ENCODE assay signal across 10 cellular contexts in genomic region chr7:99929730-99930053, GRCh38. TPM values are rescaled to one million over a fixed set of nuclear protein-coding genes. Genes with fewer than 3 reads are reported as not detected.
A peak's percentile ranks its signal among the peaks of the same experiment; 100 is the strongest.
DNase-seq lines count a peak whose midpoint lies in the region; ATAC-seq, FAIRE-seq and TF ChIP-seq lines count a peak whose summit lies in the region.
"Had no signal": no experiment of that assay in that cellular context is flagged by ENCODE, and none has a peak within 500 bp of the region (broad histone marks: within the 10 kb centered on the region; RNA-seq: fewer than 3 reads in every experiment).

No MANE protein-coding gene starts in this region.

- H3K4me3 ChIP-seq in endothelial cell of umbilical vein (replicated peaks in 1 of 3; ENCODE audit: insufficient read depth in 1 of 3, low read depth in 1 of 3, low read length in 3 of 3) = no peak overlapping the region

- H3K4me3 Mint-ChIP-seq in T-helper 1 cell treated with Interleukin-12 subunit alpha and Interleukin-12 subunit beta and Interleukin-4 antibody, amounts not matched to agents 30 μg/mL and 1 μg/mL, for 36 hours = peak overlapping the region; percentile 48
- H3K4me3 Mint-ChIP-seq in progenitor cell of endocrine pancreas (ENCODE audit: low read depth) = peak overlapping the region; percentile 82

- H4K20me1 ChIP-seq in endothelial cell of umbilical vein (replicated peaks; ENCODE audit: control insufficient read depth, extremely low read depth, insufficient read depth, low read length) = no peaks in the 10 kb centered on the region

- peaks cover 13% of the 10 kb centered on the region for H3K4me1 ChIP-seq in endothelial cell of umbilical vein (ENCODE audit: control insufficient read depth, extremely low read depth, insufficient read depth, low read length)

- FAIRE-seq in endothelial cell of umbilical vein (lab: Jason Lieb, UNC) = no peak
- FAIRE-seq: frontal cortex had no signal

- peaks cover 12 to 30% of the 10 kb centered on the region in 2 experiments for H3K27me3 ChIP-seq in endothelial cell of umbilical vein (ENCODE audit: control insufficient read depth in 2 of 2, insufficient read depth in 2 of 2, low read length in 2 of 2)

- H3K79me2 ChIP-seq in endothelial cell of umbilical vein (ENCODE audit: control insufficient read depth, insufficient read depth, low read length) = no peaks in the 10 kb centered on the region

- peaks cover 20% of the 10 kb centered on the region for H3K4me1 Mint-ChIP-seq in T-helper 1 cell treated with Interleukin-12 subunit alpha and Interleukin-12 subunit beta and Interleukin-4 antibody, amounts not matched to agents 30 μg/mL and 1 μg/mL, for 36 hours (ENCODE audit: low read depth)
- H3K4me1 Mint-ChIP-seq in progenitor cell of endocrine pancreas (ENCODE audit: low read depth) = peaks cover 5% of the 10 kb centered on the region

- intact Hi-C loops in endothelial cell of umbilical vein (cut with micrococcal nuclease) = no loop called here

- no peaks in the 10 kb centered on the region for H3K36me3 ChIP-seq in endothelial cell of umbilical vein (ENCODE audit: control insufficient read depth in 2 of 2, extremely low read depth in 1 of 2, insufficient read depth in 2 of 2, low read length in 2 of 2)

- TF ChIP-seq CTCF in endothelial cell of umbilical vein (IDR thresholded peaks at IDR 0.05; ENCODE audit: extremely low read depth in 1 of 2, insufficient read depth in 1 of 2, low read depth in 1 of 2, low read length in 2 of 2) = no peak
- no peak for TF ChIP-seq CTCF in progenitor cell of endocrine pancreas (IDR thresholded peaks at IDR 0.05; ENCODE audit: unreplicated experiment)

- CTCF ChIA-PET in endothelial cell of umbilical vein (lab: Charles Lee) = interaction anchor here (0.7 to 3.9 kb wide), 16 partner anchors 8 to 404 kb away, joined by 3 to 15 read pairs (median 5); partner anchors contain the start of gene TRIM4

- H3K9me3 ChIP-seq in endothelial cell of umbilical vein (replicated peaks; ENCODE audit: control insufficient read depth, insufficient read depth, low read length) = no peaks in the 10 kb centered on the region

- H2AFZ ChIP-seq in endothelial cell of umbilical vein (ENCODE audit: low read depth, low read length) = peak overlapping the region; percentile 82

- no peak overlapping the region for H3K9ac ChIP-seq in endothelial cell of umbilical vein (replicated peaks; ENCODE audit: extremely low read depth, insufficient read depth, low read length)

- TF ChIP-seq POLR2A in endothelial cell of umbilical vein (IDR thresholded peaks at IDR 0.05; ENCODE audit: low read depth, low read length) (no peak), GM18505 (IDR thresholded peaks at IDR 0.05; ENCODE audit: borderline replicate concordance, extremely low read depth, insufficient read depth, insufficient read length) (no peak)

- dilution Hi-C loops in endothelial cell of umbilical vein (cut with MboI; ENCODE audit: extremely low pct_ligation_motif_present, low sequenced_read_pairs) = no loop called here

- peak overlapping the region; percentile 63 for H3K4me2 ChIP-seq in endothelial cell of umbilical vein (ENCODE audit: insufficient read depth, low read length)

- ATAC-seq in SK-N-SH treated with all-trans-retinoic acid at 6 μM for 48 hours = peak; percentile 48; the same call in 2 of the 3 replicates
- ATAC-seq in GM18505 (IDR thresholded peaks at IDR 0.05; ENCODE audit: unreplicated experiment) = no peak

- no peak overlapping the region for H3K27ac Mint-ChIP-seq in T-helper 1 cell treated with Interleukin-12 subunit alpha and Interleukin-12 subunit beta and Interleukin-4 antibody, amounts not matched to agents 30 μg/mL and 1 μg/mL, for 36 hours
- H3K27ac Mint-ChIP-seq in progenitor cell of endocrine pancreas = no peak overlapping the region

- no peak overlapping the region for H3K27ac ChIP-seq in endothelial cell of umbilical vein (ENCODE audit: insufficient read depth, low read depth, low read length)

- H3K36me3 Mint-ChIP-seq in T-helper 1 cell treated with Interleukin-12 subunit alpha and Interleukin-12 subunit beta and Interleukin-4 antibody, amounts not matched to agents 30 μg/mL and 1 μg/mL, for 36 hours (ENCODE audit: low read depth) = no peaks in the 10 kb centered on the region
- H3K36me3 Mint-ChIP-seq in progenitor cell of endocrine pancreas (ENCODE audit: insufficient read depth) = no peaks in the 10 kb centered on the region

- no TSS peak for BruUV-seq in endothelial cell of umbilical vein (replicated peaks; lab: Mats Ljungman, UMichigan)

- POLR2A ChIA-PET in endothelial cell of umbilical vein (lab: Charles Lee) = interaction anchor here (1.7 kb wide), 1 partner anchor 10 kb away, joined by 7 read pairs; the partner anchor contains the start of gene TRIM4

- peaks cover 30% of the 10 kb centered on the region for H3K27me3 Mint-ChIP-seq in T-helper 1 cell treated with Interleukin-12 subunit alpha and Interleukin-12 subunit beta and Interleukin-4 antibody, amounts not matched to agents 30 μg/mL and 1 μg/mL, for 36 hours (ENCODE audit: low read depth)
- peaks cover 36% of the 10 kb centered on the region for H3K27me3 Mint-ChIP-seq in progenitor cell of endocrine pancreas

- DNase-seq in T-helper 1 cell = no peak
- no peak for DNase-seq in endothelial cell of umbilical vein (ENCODE audit: low read depth, low spot score)
- no peak for DNase-seq in progenitor cell of endocrine pancreas (ENCODE audit: low spot score, unreplicated experiment)
- no peak for DNase-seq in NCI-H2081 (lab: John Stamatoyannopoulos, UW)
- no peak for DNase-seq in 8988T

- no peaks in the 10 kb centered on the region for H3K9me1 ChIP-seq in endothelial cell of umbilical vein (replicated peaks; ENCODE audit: control insufficient read depth, extremely low read depth, insufficient read depth, low read length)

- H3K9me3 Mint-ChIP-seq in T-helper 1 cell treated with Interleukin-12 subunit alpha and Interleukin-12 subunit beta and Interleukin-4 antibody, amounts not matched to agents 30 μg/mL and 1 μg/mL, for 36 hours = no peaks in the 10 kb centered on the region
- H3K9me3 Mint-ChIP-seq in progenitor cell of endocrine pancreas (ENCODE audit: low read depth) = no peaks in the 10 kb centered on the region

TF ChIP-seq in SK-N-SH treated with all-trans-retinoic acid at 6 μM for 48 hours, 23 proteins besides CTCF, POLR2A, EP300 and RAD21 (continues in another document):
- TF ChIP-seq ARNTL (CRISPR knock-in tag; IDR thresholded peaks at IDR 0.05; ENCODE audit: borderline replicate concordance, low read depth) = no peak
- no peak for TF ChIP-seq TCF4 (CRISPR knock-in tag; IDR thresholded peaks at IDR 0.05; ENCODE audit: borderline replicate concordance)
- TF ChIP-seq ZNF70 (CRISPR knock-in tag; IDR thresholded peaks at IDR 0.05) = no peak
- no peak for TF ChIP-seq ESRRG (CRISPR knock-in tag; IDR thresholded peaks at IDR 0.05)

TF ChIP-seq in endothelial cell of umbilical vein, 7 proteins besides CTCF, POLR2A, EP300 and RAD21 (continues in another document):
- no peak for TF ChIP-seq JUN (IDR thresholded peaks at IDR 0.05; ENCODE audit: borderline replicate concordance, insufficient read depth, insufficient read length, low read depth)
- TF ChIP-seq POLR2AphosphoS5 (IDR thresholded peaks at IDR 0.05; ENCODE audit: insufficient read depth, low read depth, low read length) = no peak
- TF ChIP-seq MYC (IDR thresholded peaks at IDR 0.05; ENCODE audit: low read depth, low read length) = no peak
- TF ChIP-seq GATA2 (IDR thresholded peaks at IDR 0.05; ENCODE audit: insufficient read depth, insufficient read length, low read depth, low read length) = no peak

RNA-seq across cellular contexts. Expression of gene GJC3, which starts 0.3 kb away (rescaled TPM):
- total RNA-seq in endothelial cell of umbilical vein (not detected in 2 replicates), progenitor cell of endocrine pancreas (0.27 and 0.43 TPM in 2 replicates)
- polyA plus RNA-seq in endothelial cell of umbilical vein = 0.28 and 0.33 TPM in 2 replicates
- 0.25 and 0.31 TPM in 2 replicates for polyA plus RNA-seq in endothelial cell of umbilical vein (2011; cell fraction: cytosol; rRNA removed)
- 0.13 and 0.28 TPM in 2 replicates for polyA plus RNA-seq in endothelial cell of umbilical vein (2011; cell fraction: nucleus; rRNA removed)
- 0.56 TPM in 1 of 2 replicates, not detected in the other for polyA plus RNA-seq in endothelial cell of umbilical vein (2012)
- 0.28 TPM in 1 of 2 replicates, not detected in the other for polyA minus RNA-seq in endothelial cell of umbilical vein
- polyA minus RNA-seq in endothelial cell of umbilical vein (2011; cell fraction: cytosol; rRNA and poly(A)+ RNA removed) = not detected
- not detected in 2 replicates for polyA minus RNA-seq in endothelial cell of umbilical vein (2011; cell fraction: nucleus; rRNA and poly(A)+ RNA removed)
- total RNA-seq: A172 had no signal

RNA-seq across cellular contexts. Expression of gene TRIM4, which starts 10.4 kb away (rescaled TPM):
- total RNA-seq in endothelial cell of umbilical vein = 19.1 and 22.1 TPM in 2 replicates
- 10.3 and 13.0 TPM in 2 replicates for polyA plus RNA-seq in endothelial cell of umbilical vein
- 11.1 and 11.2 TPM in 2 replicates for polyA plus RNA-seq in endothelial cell of umbilical vein (2011; cell fraction: cytosol; rRNA removed)
- polyA plus RNA-seq in endothelial cell of umbilical vein (2011; cell fraction: nucleus; rRNA removed) = 11.1 and 13.9 TPM in 2 replicates
- 16.4 and 16.6 TPM in 2 replicates for polyA plus RNA-seq in endothelial cell of umbilical vein (2012)
- polyA minus RNA-seq in endothelial cell of umbilical vein = 18.1 and 18.8 TPM in 2 replicates
- 11.0 TPM for polyA minus RNA-seq in endothelial cell of umbilical vein (2011; cell fraction: cytosol; rRNA and poly(A)+ RNA removed)
- 12.1 and 16.5 TPM in 2 replicates for polyA minus RNA-seq in endothelial cell of umbilical vein (2011; cell fraction: nucleus; rRNA and poly(A)+ RNA removed)
- 14.2 and 15.6 TPM in 2 replicates for total RNA-seq in progenitor cell of endocrine pancreas

RNA-seq across cellular contexts. Expression of gene AZGP1, which starts 46.1 kb away (rescaled TPM):
- not detected in 2 replicates for total RNA-seq in endothelial cell of umbilical vein
- not detected in 2 replicates for polyA plus RNA-seq in endothelial cell of umbilical vein
- polyA plus RNA-seq in endothelial cell of umbilical vein (2011; cell fraction: cytosol; rRNA removed) = not detected in 2 replicates
- polyA plus RNA-seq in endothelial cell of umbilical vein (2011; cell fraction: nucleus; rRNA removed) = not detected in 2 replicates
- not detected in 2 replicates for polyA plus RNA-seq in endothelial cell of umbilical vein (2012)
- not detected in 2 replicates for polyA minus RNA-seq in endothelial cell of umbilical vein
- not detected for polyA minus RNA-seq in endothelial cell of umbilical vein (2011; cell fraction: cytosol; rRNA and poly(A)+ RNA removed)
- not detected in 2 replicates for polyA minus RNA-seq in endothelial cell of umbilical vein (2011; cell fraction: nucleus; rRNA and poly(A)+ RNA removed)
- not detected in 2 replicates for total RNA-seq in progenitor cell of endocrine pancreas
- total RNA-seq: A172, frontal cortex had no signal

RNA-seq across cellular contexts. Expression of gene OR2AE1, which starts 52.9 kb away (rescaled TPM):
- total RNA-seq in endothelial cell of umbilical vein (0.51 TPM in 1 of 2 replicates, not detected in the other), progenitor cell of endocrine pancreas (not detected in 2 replicates)
- 0.13 and 0.18 TPM in 2 replicates for polyA plus RNA-seq in endothelial cell of umbilical vein
- polyA plus RNA-seq in endothelial cell of umbilical vein (2011; cell fraction: cytosol; rRNA removed) = not detected in 2 replicates
- 0.50 and 0.62 TPM in 2 replicates for polyA plus RNA-seq in endothelial cell of umbilical vein (2011; cell fraction: nucleus; rRNA removed)
- polyA plus RNA-seq in endothelial cell of umbilical vein (2012) = not detected in 2 replicates
- 2.3 and 5.1 TPM in 2 replicates for polyA minus RNA-seq in endothelial cell of umbilical vein
- not detected for polyA minus RNA-seq in endothelial cell of umbilical vein (2011; cell fraction: cytosol; rRNA and poly(A)+ RNA removed)
- 2.1 and 3.5 TPM in 2 replicates for polyA minus RNA-seq in endothelial cell of umbilical vein (2011; cell fraction: nucleus; rRNA and poly(A)+ RNA removed)
- total RNA-seq: A172, frontal cortex had no signal
